Comparison of ENCODE assay signal across 15 cellular contexts in the genomic region with DNA sequence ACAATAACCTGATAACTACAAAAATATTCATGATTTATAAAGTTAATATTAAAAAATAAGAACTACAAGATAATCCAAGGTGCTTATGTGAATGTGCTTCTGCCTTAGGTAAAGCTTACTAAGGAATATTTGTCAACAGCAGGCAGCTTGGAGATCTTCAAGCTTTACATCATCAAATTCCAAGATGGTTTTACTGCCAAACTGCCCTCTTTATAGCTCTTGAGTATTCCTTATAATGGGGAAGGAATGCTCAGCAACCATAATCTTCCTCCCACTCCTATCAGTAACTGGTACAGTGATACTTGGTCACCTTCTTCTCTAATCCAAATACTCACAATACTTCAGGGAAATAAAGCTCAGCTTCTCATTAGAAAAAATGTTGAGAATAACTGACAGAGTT. TPM values are rescaled to one million over a fixed set of nuclear protein-coding genes. Genes with fewer than 3 reads are reported as not detected.
DNase-seq lines count a peak whose midpoint lies in the region; ATAC-seq, FAIRE-seq and TF ChIP-seq lines count a peak whose summit lies in the region.
"Had no signal": no experiment of that assay in that cellular context is flagged by ENCODE, and none has a peak within 500 bp of the region (broad histone marks: within the 10 kb centered on the region; RNA-seq: fewer than 3 reads in every experiment).

No MANE protein-coding gene starts in this region.

- no peaks in the 10 kb centered on the region for H3K27me3 ChIP-seq in kidney epithelial cell (ENCODE audit: control insufficient read depth, insufficient read depth, low read length)

- POLR2A ChIA-PET in activated CD8-positive, alpha-beta T cell treated with anti-CD3 and anti-CD28 coated beads for 36 hours (lab: Charles Lee), result no interaction called here

- H3K4me3 ChIP-seq in kidney epithelial cell (ENCODE audit: low read depth, low read length), result no peak overlapping the region

- no peak overlapping the region for H3K4me3 Mint-ChIP-seq in activated T-helper 17 cell treated with anti-CD3 and anti-CD28 coated beads, Interleukin-2, amount 50 U/mL, for 72 hours
- no peak overlapping the region for H3K4me3 Mint-ChIP-seq in activated CD8-positive, alpha-beta T cell treated with anti-CD3 and anti-CD28 coated beads for 36 hours
- H3K4me3 Mint-ChIP-seq: naive thymus-derived CD8-positive, alpha-beta T cell had no signal

- TF ChIP-seq POLR2A in H54 (IDR thresholded peaks at IDR 0.05; ENCODE audit: low read depth, low read length), result no peak

- no peak for TF ChIP-seq CTCF in kidney epithelial cell (IDR thresholded peaks at IDR 0.05; ENCODE audit: insufficient read depth, low read length, poor library complexity, severe bottlenecking)
- no peak for TF ChIP-seq CTCF in activated CD8-positive, alpha-beta T cell treated with anti-CD3 and anti-CD28 coated beads for 36 hours (IDR thresholded peaks at IDR 0.05)

- intact Hi-C loops in activated CD8-positive, alpha-beta T cell treated with anti-CD3 and anti-CD28 coated beads for 36 hours (cut with micrococcal nuclease), result no loop called here

- H3K9me3 Mint-ChIP-seq in activated T-helper 17 cell treated with anti-CD3 and anti-CD28 coated beads, Interleukin-2, amount 50 U/mL, for 72 hours, result no peaks in the 10 kb centered on the region
- peaks cover 3% of the 10 kb centered on the region for H3K9me3 Mint-ChIP-seq in activated CD8-positive, alpha-beta T cell treated with anti-CD3 and anti-CD28 coated beads for 36 hours

- in situ Hi-C loops in ACHN (cut with HindIII; ENCODE audit: low pct_ligation_motif_present, low pct_unique_long_range_greater_than_20kb, low sequenced_read_pairs), result no loop called here

- DNase-seq in ACHN, result peak; percentile 31
- peak; percentile 13 for DNase-seq in H54 (ENCODE audit: insufficient read length, low spot score)
- peak; percentile 60 for DNase-seq in astrocyte of the hippocampus (ENCODE audit: low read depth, low spot score)
- peak; percentile 10 for DNase-seq in kidney epithelial cell (ENCODE audit: low read depth)
- DNase-seq in DMS153 (lab: John Stamatoyannopoulos, UW), result no peak
- DNase-seq in activated CD8-positive, alpha-beta T cell treated with anti-CD3 and anti-CD28 coated beads for 36 hours, result no peak
- DNase-seq: activated CD4-positive, alpha-beta T cell treated with anti-CD3 and anti-CD28 coated beads for 1 hour; activated naive CD4-positive, alpha-beta T cell treated with anti-CD3 and anti-CD28 coated beads, Interleukin-2, amount 50 U/mL, for 16 hours; cerebellar nuclear complex; KBM-7; naive thymus-derived CD8-positive, alpha-beta T cell; NCI-H2227 treated with DMSO at 0.1 percent for 48 hours had no signal

- peak; percentile 99 for FAIRE-seq in H54 (lab: Jason Lieb, UNC)
- FAIRE-seq: endothelial cell of umbilical vein had no signal

- H3K4me1 Mint-ChIP-seq in activated T-helper 17 cell treated with anti-CD3 and anti-CD28 coated beads, Interleukin-2, amount 50 U/mL, for 72 hours, result peaks cover 4% of the 10 kb centered on the region
- H3K4me1 Mint-ChIP-seq in activated CD8-positive, alpha-beta T cell treated with anti-CD3 and anti-CD28 coated beads for 36 hours (ENCODE audit: low read depth), result peaks cover 8% of the 10 kb centered on the region

- H3K36me3 Mint-ChIP-seq in activated T-helper 17 cell treated with anti-CD3 and anti-CD28 coated beads, Interleukin-2, amount 50 U/mL, for 72 hours (ENCODE audit: low read depth), result no peaks in the 10 kb centered on the region
- no peaks in the 10 kb centered on the region for H3K36me3 Mint-ChIP-seq in activated CD8-positive, alpha-beta T cell treated with anti-CD3 and anti-CD28 coated beads for 36 hours (ENCODE audit: low read depth)

- no peak overlapping the region for H3K27ac Mint-ChIP-seq in activated T-helper 17 cell treated with anti-CD3 and anti-CD28 coated beads, Interleukin-2, amount 50 U/mL, for 72 hours
- no peak overlapping the region for H3K27ac Mint-ChIP-seq in activated CD8-positive, alpha-beta T cell treated with anti-CD3 and anti-CD28 coated beads for 36 hours
- H3K27ac Mint-ChIP-seq: naive thymus-derived CD8-positive, alpha-beta T cell had no signal

- H3K36me3 ChIP-seq in kidney epithelial cell (ENCODE audit: control insufficient read depth, insufficient read depth, low read length), result no peaks in the 10 kb centered on the region

- no peak for ATAC-seq in activated T-helper 17 cell treated with anti-CD3 and anti-CD28 coated beads, Interleukin-2, amount 50 U/mL, for 72 hours (replicated peaks)
- no peak for ATAC-seq in GM21381 (IDR thresholded peaks at IDR 0.05; ENCODE audit: unreplicated experiment)
- no peak for ATAC-seq in activated CD8-positive, alpha-beta T cell treated with anti-CD3 and anti-CD28 coated beads for 36 hours
- ATAC-seq: naive thymus-derived CD8-positive, alpha-beta T cell had no signal

- CTCF ChIA-PET in activated CD8-positive, alpha-beta T cell treated with anti-CD3 and anti-CD28 coated beads for 36 hours (lab: Charles Lee), result interaction anchor here (1.0 to 1.3 kb wide), 2 partner anchors 39 to 55 kb away, joined by 3 read pairs; no protein-coding TSS in a partner anchor

- H3K27me3 Mint-ChIP-seq in activated T-helper 17 cell treated with anti-CD3 and anti-CD28 coated beads, Interleukin-2, amount 50 U/mL, for 72 hours, result no peaks in the 10 kb centered on the region
- H3K27me3 Mint-ChIP-seq in activated CD8-positive, alpha-beta T cell treated with anti-CD3 and anti-CD28 coated beads for 36 hours, result no peaks in the 10 kb centered on the region

RNA-seq across cellular contexts. Expression of a gene that starts 30.1 kb away (rescaled TPM):
- 21.1 and 25.4 TPM in 2 replicates for total RNA-seq in kidney epithelial cell
- total RNA-seq in activated T-helper 17 cell treated with anti-CD3 and anti-CD28 coated beads, Interleukin-2, amount 50 U/mL, for 72 hours, result 10 to 100 TPM; 33.3 to 42.5 TPM
- total RNA-seq in activated CD8-positive, alpha-beta T cell treated with anti-CD3 and anti-CD28 coated beads for 36 hours, result 10 to 100 TPM in 1 of 2 experiments, 1 to 10 TPM in 1; 10.0 to 11.0 TPM

RNA-seq across cellular contexts. Expression of a gene that starts 40.9 kb away (rescaled TPM):
- total RNA-seq in kidney epithelial cell, result 59.8 and 68.1 TPM in 2 replicates
- 100 to 1,000 TPM in 1 of 2 donors, 10 to 100 TPM in 1; 11.7 to 100 TPM for total RNA-seq in activated T-helper 17 cell treated with anti-CD3 and anti-CD28 coated beads, Interleukin-2, amount 50 U/mL, for 72 hours
- total RNA-seq in activated CD8-positive, alpha-beta T cell treated with anti-CD3 and anti-CD28 coated beads for 36 hours, result 10 to 100 TPM; 43.1 to 46.9 TPM

Comparison
In these comparisons a context has a peak if more than half of its experiments do, and no peak if none do; other contexts are left out.
1. DNase-seq: peak in ACHN (single experiment), H54 (single experiment), astrocyte of the hippocampus (single experiment) and kidney epithelial cell (single experiment); none in DMS153 (single experiment) and activated CD8-positive, alpha-beta T cell treated with anti-CD3 and anti-CD28 coated beads for 36 hours (single experiment).